Comparison of ENCODE assay signal across 1 cellular context in genomic region chr1:212477014-212477679, GRCh38.
TF ChIP-seq lines count a peak whose summit lies in the region.

No MANE protein-coding gene starts in this region.

TF ChIP-seq in HepG2, 621 proteins besides CTCF, POLR2A, EP300 and RAD21 (continued from another document):
- TF ChIP-seq, protein P1, sequence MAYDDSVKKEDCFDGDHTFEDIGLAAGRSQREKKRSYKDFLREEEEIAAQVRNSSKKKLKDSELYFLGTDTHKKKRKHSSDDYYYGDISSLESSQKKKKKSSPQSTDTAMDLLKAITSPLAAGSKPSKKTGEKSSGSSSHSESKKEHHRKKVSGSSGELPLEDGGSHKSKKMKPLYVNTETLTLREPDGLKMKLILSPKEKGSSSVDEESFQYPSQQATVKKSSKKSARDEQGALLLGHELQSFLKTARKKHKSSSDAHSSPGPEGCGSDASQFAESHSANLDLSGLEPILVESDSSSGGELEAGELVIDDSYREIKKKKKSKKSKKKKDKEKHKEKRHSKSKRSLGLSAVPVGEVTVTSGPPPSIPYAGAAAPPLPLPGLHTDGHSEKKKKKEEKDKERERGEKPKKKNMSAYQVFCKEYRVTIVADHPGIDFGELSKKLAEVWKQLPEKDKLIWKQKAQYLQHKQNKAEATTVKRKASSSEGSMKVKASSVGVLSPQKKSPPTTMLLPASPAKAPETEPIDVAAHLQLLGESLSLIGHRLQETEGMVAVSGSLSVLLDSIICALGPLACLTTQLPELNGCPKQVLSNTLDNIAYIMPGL (CRISPR knock-in tag; IDR thresholded peaks at IDR 0.05; ENCODE audit: borderline replicate concordance in 1 of 2, low read depth in 1 of 2) = peak; percentile 21 to 41; a peak in 1 of 4 replicates
- TF ChIP-seq THRA (CRISPR knock-in tag; IDR thresholded peaks at IDR 0.05; ENCODE audit: borderline replicate concordance) (0 out of 2 replicates have a peak, but pooled peaks have one; percentile 25), CREB1 (IDR thresholded peaks at IDR 0.05) (no peak), CREB1 (CRISPR knock-in tag; IDR thresholded peaks at IDR 0.05) (no peak), XRCC5 (optimal IDR thresholded peaks at IDR 0.05; ENCODE audit: low read length) (peak; percentile 86), ZNF263 (CRISPR knock-in tag; IDR thresholded peaks at IDR 0.05) (peak; percentile 85), ZNF33B (CRISPR knock-in tag; IDR thresholded peaks at IDR 0.05) (no peak), ZNF709 (CRISPR knock-in tag; IDR thresholded peaks at IDR 0.05) (no peak), ZNF75D (CRISPR knock-in tag; IDR thresholded peaks at IDR 0.05; ENCODE audit: borderline replicate concordance) (no peak), SIN3A (IDR thresholded peaks at IDR 0.05; ENCODE audit: borderline replicate concordance, low read depth, low read length) (no peak), RXRA (CRISPR knock-in tag; IDR thresholded peaks at IDR 0.05) (no peak), ZNF501 (CRISPR knock-in tag; IDR thresholded peaks at IDR 0.05) (0 out of 2 replicates have a peak, but pooled peaks have one; percentile 39), ZNF431 (CRISPR knock-in tag; IDR thresholded peaks at IDR 0.05; ENCODE audit: borderline replicate concordance, low read depth) (no peak), STAG1 (CRISPR knock-in tag; IDR thresholded peaks at IDR 0.05) (peak; percentile 81), MIER3 (CRISPR knock-in tag; IDR thresholded peaks at IDR 0.05; ENCODE audit: borderline replicate concordance) (0 out of 2 replicates have a peak, but pooled peaks have one; percentile 24)
- TF ChIP-seq, protein P2, sequence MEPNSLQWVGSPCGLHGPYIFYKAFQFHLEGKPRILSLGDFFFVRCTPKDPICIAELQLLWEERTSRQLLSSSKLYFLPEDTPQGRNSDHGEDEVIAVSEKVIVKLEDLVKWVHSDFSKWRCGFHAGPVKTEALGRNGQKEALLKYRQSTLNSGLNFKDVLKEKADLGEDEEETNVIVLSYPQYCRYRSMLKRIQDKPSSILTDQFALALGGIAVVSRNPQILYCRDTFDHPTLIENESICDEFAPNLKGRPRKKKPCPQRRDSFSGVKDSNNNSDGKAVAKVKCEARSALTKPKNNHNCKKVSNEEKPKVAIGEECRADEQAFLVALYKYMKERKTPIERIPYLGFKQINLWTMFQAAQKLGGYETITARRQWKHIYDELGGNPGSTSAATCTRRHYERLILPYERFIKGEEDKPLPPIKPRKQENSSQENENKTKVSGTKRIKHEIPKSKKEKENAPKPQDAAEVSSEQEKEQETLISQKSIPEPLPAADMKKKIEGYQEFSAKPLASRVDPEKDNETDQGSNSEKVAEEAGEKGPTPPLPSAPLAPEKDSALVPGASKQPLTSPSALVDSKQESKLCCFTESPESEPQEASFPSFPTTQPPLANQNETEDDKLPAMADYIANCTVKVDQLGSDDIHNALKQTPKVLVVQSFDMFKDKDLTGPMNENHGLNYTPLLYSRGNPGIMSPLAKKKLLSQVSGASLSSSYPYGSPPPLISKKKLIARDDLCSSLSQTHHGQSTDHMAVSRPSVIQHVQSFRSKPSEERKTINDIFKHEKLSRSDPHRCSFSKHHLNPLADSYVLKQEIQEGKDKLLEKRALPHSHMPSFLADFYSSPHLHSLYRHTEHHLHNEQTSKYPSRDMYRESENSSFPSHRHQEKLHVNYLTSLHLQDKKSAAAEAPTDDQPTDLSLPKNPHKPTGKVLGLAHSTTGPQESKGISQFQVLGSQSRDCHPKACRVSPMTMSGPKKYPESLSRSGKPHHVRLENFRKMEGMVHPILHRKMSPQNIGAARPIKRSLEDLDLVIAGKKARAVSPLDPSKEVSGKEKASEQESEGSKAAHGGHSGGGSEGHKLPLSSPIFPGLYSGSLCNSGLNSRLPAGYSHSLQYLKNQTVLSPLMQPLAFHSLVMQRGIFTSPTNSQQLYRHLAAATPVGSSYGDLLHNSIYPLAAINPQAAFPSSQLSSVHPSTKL (CRISPR knock-in tag; IDR thresholded peaks at IDR 0.05) = peak; percentile 30; the same call in 1 of the 2 replicates
TF ChIP-seq in HepG2: peak in this region for 13.
